ENCODE assay signal across 8 cellular contexts in genomic region chr9:214488-215448, GRCh38. TPM values are rescaled to one million over a fixed set of nuclear protein-coding genes. Genes with fewer than 3 reads are reported as not detected.
DNase-seq lines count a peak whose midpoint lies in the region; ATAC-seq and TF ChIP-seq lines count a peak whose summit lies in the region.

Gene DOCK8, plus strand, starts transcription at chr9:214865. Its CDS starts 112 bp downstream, at chr9:214977.

- CTCF ChIA-PET in mammary epithelial cell (lab: Charles Lee; ENCODE audit: low non-redundant PET), result interaction anchor here (0.6 to 0.7 kb wide), 3 partner anchors 89 to 260 kb away, joined by 3 to 4 read pairs (median 3); no protein-coding TSS in a partner anchor

- dilution Hi-C loops in mammary epithelial cell (cut with HindIII; ENCODE audit: low sequenced_read_pairs), result no loop called here

- H3K9me3 ChIP-seq in mammary epithelial cell (replicated peaks; ENCODE audit: insufficient read depth, low read length), result no peaks in the 10 kb centered on the region

- H3K27ac ChIP-seq in mammary epithelial cell (ENCODE audit: insufficient read depth, low read depth, low read length), result peak within 1 kb of the TSS; percentile 25

- intact Hi-C loops in mammary epithelial cell (cut with micrococcal nuclease), result loop anchor here (1.0 kb wide), 1 partner anchor 90 kb away; no protein-coding TSS in a partner anchor

- H3K4me2 ChIP-seq in mammary epithelial cell (ENCODE audit: insufficient read depth, low read depth, low read length), result peak within 1 kb of the TSS; percentile 86

- in situ Hi-C loops in mammary epithelial cell (cut with MboI; ENCODE audit: low sequenced_read_pairs in 2 of 2), result no loop called here

- 6% methylated on average over 67 of the region's 116 CpGs for WGBS in mammary epithelial cell (ENCODE audit: low coverage, missing lambda C conversion rate)

- H3K4me1 ChIP-seq in mammary epithelial cell (ENCODE audit: insufficient read depth, low read length), result peaks cover 3% of the 10 kb centered on the region

- H3K4me3 ChIP-seq in mammary epithelial cell (replicated peaks in 1 of 3; ENCODE audit: insufficient read depth in 1 of 3, low read depth in 2 of 3, low read length in 3 of 3), result peak within 1 kb of the TSS; percentile 55 to 62 (median 60)

- no peak within 1 kb of the TSS for H3K9ac ChIP-seq in mammary epithelial cell (ENCODE audit: insufficient read depth, low read length)

- ATAC-seq in GM21390 (IDR thresholded peaks at IDR 0.05; ENCODE audit: unreplicated experiment), result peak; percentile 88
- peak; percentile 85 for ATAC-seq in left lobe of liver

- DNase-seq in DMS153 treated with DMSO at 0.1 percent for 48 hours (lab: John Stamatoyannopoulos, UW; ENCODE audit: unreplicated experiment) (peak; percentile 55), HuH-7.5 (ENCODE audit: low spot score) (peak; percentile 54), UCSD-AML1 (lab: John Stamatoyannopoulos, UW; ENCODE audit: unreplicated experiment) (peak; percentile 89), mammary epithelial cell (peak; percentile 77), left lobe of liver (ENCODE audit: low spot score) (peak; percentile 75), medulla oblongata (ENCODE audit: extremely low spot score) (no peak)
- DNase-seq in stimulated activated CD4-positive, alpha-beta T cell treated with anti-CD3 and anti-CD28 coated beads, TNF-alpha, amount 100 ng/mL, for 24 hours (ENCODE audit: low read depth in 3 of 3), result peak; percentile 12 to 56 (median 24)

- H3K36me3 ChIP-seq in mammary epithelial cell (ENCODE audit: insufficient read depth, low read length), result no peaks in the 10 kb centered on the region

- H3K79me2 ChIP-seq in mammary epithelial cell (ENCODE audit: insufficient read depth, low read length), result no peaks in the 10 kb centered on the region

- no peaks in the 10 kb centered on the region for H4K20me1 ChIP-seq in mammary epithelial cell (ENCODE audit: insufficient read depth, low read length)

- BruUV-seq in mammary epithelial cell (replicated peaks; lab: Mats Ljungman, UMichigan), result no TSS peak

- peak within 1 kb of the TSS; percentile 95 for H2AFZ ChIP-seq in mammary epithelial cell (ENCODE audit: low read depth, low read length)

- H3K27me3 ChIP-seq in mammary epithelial cell (ENCODE audit: insufficient read depth, low read length), result peaks cover 2% of the 10 kb centered on the region

- TF ChIP-seq CTCF in mammary epithelial cell (conservative IDR thresholded peaks at IDR 0.05 in 1 of 2, IDR thresholded peaks at IDR 0.05 in 1 of 2; ENCODE audit: extremely low read depth in 1 of 2, insufficient read depth in 1 of 2, low read depth in 1 of 2, low read length in 2 of 2), result peak; percentile 26 to 54

RNA-seq across cellular contexts. Expression of gene DOCK8, which starts in this region (rescaled TPM):
- total RNA-seq in mammary epithelial cell (1 to 10 TPM; 4.0 to 5.0 TPM), left lobe of liver (10.6 TPM)
- 0.83 TPM for polyA plus RNA-seq in mammary epithelial cell
- polyA minus RNA-seq in mammary epithelial cell, result 0.67 TPM
